ENCODE assay signal across 16 cellular contexts in genomic region chr20:19631410-19631809, GRCh38.
"Had no signal": no experiment of that assay in that cellular context is flagged by ENCODE, and none has a peak within 500 bp of the region (broad histone marks: within the 10 kb centered on the region; RNA-seq: fewer than 3 reads in every experiment).

No MANE protein-coding gene starts in this region.

- H3K4me3 ChIP-seq: lung, psoas muscle, skin epidermis, testis had no signal

- DNase-seq: activated CD4-positive, alpha-beta T cell treated with anti-CD3 and anti-CD28 coated beads, Interleukin-2, amount 10 ng/mL, durations not matched to agents 24 days and 14 days; activated CD8-positive, alpha-beta T cell treated with anti-CD3 and anti-CD28 coated beads for 36 hours; activated naive CD4-positive, alpha-beta T cell treated with anti-CD3 and anti-CD28 coated beads, Interleukin-2, amount 10 ng/mL, durations not matched to agents 7 days and 5 days; activated naive CD8-positive, alpha-beta T cell treated with anti-CD3 and anti-CD28 coated beads, Interleukin-2, amount 50 U/mL, for 24 hours; activated T-cell treated with anti-CD3 and anti-CD28 coated beads, Interleukin-2, amount 50 U/mL, for 1 hour; anterior cingulate cortex; brain microvascular endothelial cell; effector CD8-positive, alpha-beta T cell; foreskin fibroblast; naive B cell; psoas muscle; right cardiac atrium; stimulated activated CD4-positive, alpha-beta T cell treated with anti-CD3 and anti-CD28 coated beads, Interleukin-4, amount 100 ng/mL, for 1 hour; testis had no signal

- H3K36me3 ChIP-seq: brain microvascular endothelial cell had no signal

- ATAC-seq: activated CD8-positive, alpha-beta T cell treated with anti-CD3 and anti-CD28 coated beads for 36 hours; activated naive CD8-positive, alpha-beta T cell treated with anti-CD3 and anti-CD28 coated beads, Interleukin-2, amount 50 U/mL, for 24 hours; psoas muscle; right cardiac atrium had no signal

- H3K27ac ChIP-seq: brain microvascular endothelial cell, psoas muscle, skin epidermis, testis had no signal

- H3K9me3 ChIP-seq: psoas muscle, testis had no signal

- H3K27me3 ChIP-seq: brain microvascular endothelial cell, testis had no signal

- H3K4me1 ChIP-seq: psoas muscle, testis had no signal
